Comparison of ENCODE assay signal across 9 cellular contexts in the genomic region with DNA sequence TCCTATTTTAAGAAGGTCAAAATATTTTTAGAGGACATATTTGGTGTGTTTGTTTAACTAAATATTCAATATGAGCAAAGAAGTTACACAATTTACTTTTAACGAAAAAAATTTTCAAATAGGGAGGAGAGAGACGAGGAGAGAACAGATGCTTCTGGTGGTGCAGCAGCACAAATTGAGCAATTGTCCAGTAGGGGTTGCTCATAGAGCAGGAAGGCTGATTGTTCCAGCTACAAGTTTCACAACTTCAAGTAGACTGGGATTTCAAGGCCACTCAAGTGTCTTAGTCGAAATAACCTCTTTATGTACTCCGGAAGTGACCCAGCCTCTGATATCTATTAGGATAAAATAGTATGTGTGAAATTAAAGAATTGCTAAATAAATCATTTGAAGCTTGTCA.
DNase-seq lines count a peak whose midpoint lies in the region; ATAC-seq and TF ChIP-seq lines count a peak whose summit lies in the region.
"Had no signal": no experiment of that assay in that cellular context is flagged by ENCODE, and none has a peak within 500 bp of the region (broad histone marks: within the 10 kb centered on the region; RNA-seq: fewer than 3 reads in every experiment).

No MANE protein-coding gene starts in this region.

- H3K27me3 ChIP-seq in heart left ventricle (no peaks in the 10 kb centered on the region), tibial nerve (no peaks in the 10 kb centered on the region)

- TF ChIP-seq POLR2A in heart left ventricle (IDR thresholded peaks at IDR 0.05) (no peak), tibial nerve (IDR thresholded peaks at IDR 0.05) (no peak)

- H3K4me3 ChIP-seq in heart left ventricle = no peak overlapping the region
- H3K4me3 ChIP-seq in tibial nerve = no peak overlapping the region

- H3K27me3 Mint-ChIP-seq in natural killer cell treated with Interleukin-12 subunit alpha and Interleukin-12 subunit beta and Interleukin-15 and Interleukin-18, amount 100 ng/mL, for 72 hours = no peaks in the 10 kb centered on the region
- H3K27me3 Mint-ChIP-seq in effector memory CD8-positive, alpha-beta T cell = no peaks in the 10 kb centered on the region
- H3K27me3 Mint-ChIP-seq: activated B cell treated with CpG ODN at 0.5 μM for 24 hours had no signal

- H3K36me3 Mint-ChIP-seq in natural killer cell treated with Interleukin-12 subunit alpha and Interleukin-12 subunit beta and Interleukin-15 and Interleukin-18, amount 100 ng/mL, for 72 hours = no peaks in the 10 kb centered on the region
- no peaks in the 10 kb centered on the region for H3K36me3 Mint-ChIP-seq in effector memory CD8-positive, alpha-beta T cell (ENCODE audit: insufficient read depth)

- DNase-seq in NCI-H82 (lab: John Stamatoyannopoulos, UW) (peak; percentile 47), NCI-H82 treated with DMSO at 0.1 percent for 48 hours (lab: John Stamatoyannopoulos, UW; ENCODE audit: unreplicated experiment) (no peak), heart left ventricle (no peak), tibial nerve (ENCODE audit: low spot score in 2 of 2) (peak in 1 of 2 donors; percentile 47)
- no peak for DNase-seq in natural killer cell treated with Interleukin-12 subunit alpha and Interleukin-12 subunit beta and Interleukin-15 and Interleukin-18, amount 100 ng/mL, for 72 hours (ENCODE audit: low spot score)
- DNase-seq in central memory CD4-positive, alpha-beta T cell = no peak
- no peak for DNase-seq in effector memory CD8-positive, alpha-beta T cell
- DNase-seq: activated B cell treated with CpG ODN at 0.5 μM for 24 hours had no signal

- ATAC-seq in SK-N-SH treated with all-trans-retinoic acid at 6 μM for 48 hours (peak; percentile 92), heart left ventricle (peak in 2 of 4 donors; percentile 82 to 83)
- ATAC-seq in natural killer cell treated with Interleukin-12 subunit alpha and Interleukin-12 subunit beta and Interleukin-15 and Interleukin-18, amount 100 ng/mL, for 72 hours = no peak
- ATAC-seq in effector memory CD8-positive, alpha-beta T cell (replicated peaks) = no peak

- H3K36me3 ChIP-seq in heart left ventricle = no peaks in the 10 kb centered on the region
- no peaks in the 10 kb centered on the region for H3K36me3 ChIP-seq in tibial nerve

- H3K4me1 ChIP-seq in heart left ventricle (peaks cover 0 to 2% (median 0%) of the 10 kb centered on the region in 12 donors), tibial nerve (no peaks in the 10 kb centered on the region)

- H3K27ac Mint-ChIP-seq in natural killer cell treated with Interleukin-12 subunit alpha and Interleukin-12 subunit beta and Interleukin-15 and Interleukin-18, amount 100 ng/mL, for 72 hours = no peak overlapping the region
- no peak overlapping the region for H3K27ac Mint-ChIP-seq in effector memory CD8-positive, alpha-beta T cell
- H3K27ac Mint-ChIP-seq: activated B cell treated with CpG ODN at 0.5 μM for 24 hours had no signal

- no peaks in the 10 kb centered on the region for H3K9me3 Mint-ChIP-seq in natural killer cell treated with Interleukin-12 subunit alpha and Interleukin-12 subunit beta and Interleukin-15 and Interleukin-18, amount 100 ng/mL, for 72 hours
- no peaks in the 10 kb centered on the region for H3K9me3 Mint-ChIP-seq in effector memory CD8-positive, alpha-beta T cell
- H3K9me3 Mint-ChIP-seq: activated B cell treated with CpG ODN at 0.5 μM for 24 hours had no signal

- peak in 11 of 12 donors; percentile 16 to 66 (median 49) for TF ChIP-seq CTCF in heart left ventricle (IDR thresholded peaks at IDR 0.05)
- peak; percentile 16 to 44 (median 30) for TF ChIP-seq CTCF in tibial nerve (IDR thresholded peaks at IDR 0.05)

- WGBS in heart left ventricle, 4 donors = 50 to 62% (median 51%) methylated on average over 4 of the region's 4 CpGs
- WGBS in tibial nerve, 2 donors = 26 to 44% methylated on average over 4 of the region's 4 CpGs

- no peak overlapping the region for H3K4me3 Mint-ChIP-seq in natural killer cell treated with Interleukin-12 subunit alpha and Interleukin-12 subunit beta and Interleukin-15 and Interleukin-18, amount 100 ng/mL, for 72 hours
- H3K4me3 Mint-ChIP-seq in effector memory CD8-positive, alpha-beta T cell = no peak overlapping the region
- H3K4me3 Mint-ChIP-seq: activated B cell treated with CpG ODN at 0.5 μM for 24 hours had no signal

- TF ChIP-seq EP300 in tibial nerve (IDR thresholded peaks at IDR 0.05) = peak in 1 of 2 donors; percentile 52

- H3K9me3 ChIP-seq in heart left ventricle (no peaks in the 10 kb centered on the region), tibial nerve (no peaks in the 10 kb centered on the region)

- intact Hi-C loops in heart left ventricle (cut with DNase I) = loop anchor here in 1 of 10 donors (10.0 kb wide), 1 partner anchor 361 kb away; no protein-coding TSS in a partner anchor

- H3K4me1 Mint-ChIP-seq in natural killer cell treated with Interleukin-12 subunit alpha and Interleukin-12 subunit beta and Interleukin-15 and Interleukin-18, amount 100 ng/mL, for 72 hours (ENCODE audit: low read depth in 2 of 2) = no peaks in the 10 kb centered on the region
- no peaks in the 10 kb centered on the region for H3K4me1 Mint-ChIP-seq in effector memory CD8-positive, alpha-beta T cell (ENCODE audit: low read depth in 2 of 2)
- H3K4me1 Mint-ChIP-seq: activated B cell treated with CpG ODN at 0.5 μM for 24 hours had no signal

- H3K27ac ChIP-seq in heart left ventricle (no peak overlapping the region), tibial nerve (no peak overlapping the region)

TF ChIP-seq in SK-N-SH treated with all-trans-retinoic acid at 6 μM for 48 hours, 23 proteins besides CTCF, POLR2A, EP300 and RAD21:
- TF ChIP-seq ZNF70 (CRISPR knock-in tag; IDR thresholded peaks at IDR 0.05) (0 out of 2 replicates have a peak, but pooled peaks have one; percentile 12), PPARA (CRISPR knock-in tag; IDR thresholded peaks at IDR 0.05; ENCODE audit: borderline replicate concordance) (no peak), ZFP3 (CRISPR knock-in tag; IDR thresholded peaks at IDR 0.05) (0 out of 2 replicates have a peak, but pooled peaks have one; percentile 30), TSHZ2 (CRISPR knock-in tag; IDR thresholded peaks at IDR 0.05) (0 out of 2 replicates have a peak, but pooled peaks have one; percentile 25), SNAI2 (CRISPR knock-in tag; IDR thresholded peaks at IDR 0.05) (no peak), CSRNP3 (CRISPR knock-in tag; IDR thresholded peaks at IDR 0.05) (no peak)
- TF ChIP-seq, protein P1, sequence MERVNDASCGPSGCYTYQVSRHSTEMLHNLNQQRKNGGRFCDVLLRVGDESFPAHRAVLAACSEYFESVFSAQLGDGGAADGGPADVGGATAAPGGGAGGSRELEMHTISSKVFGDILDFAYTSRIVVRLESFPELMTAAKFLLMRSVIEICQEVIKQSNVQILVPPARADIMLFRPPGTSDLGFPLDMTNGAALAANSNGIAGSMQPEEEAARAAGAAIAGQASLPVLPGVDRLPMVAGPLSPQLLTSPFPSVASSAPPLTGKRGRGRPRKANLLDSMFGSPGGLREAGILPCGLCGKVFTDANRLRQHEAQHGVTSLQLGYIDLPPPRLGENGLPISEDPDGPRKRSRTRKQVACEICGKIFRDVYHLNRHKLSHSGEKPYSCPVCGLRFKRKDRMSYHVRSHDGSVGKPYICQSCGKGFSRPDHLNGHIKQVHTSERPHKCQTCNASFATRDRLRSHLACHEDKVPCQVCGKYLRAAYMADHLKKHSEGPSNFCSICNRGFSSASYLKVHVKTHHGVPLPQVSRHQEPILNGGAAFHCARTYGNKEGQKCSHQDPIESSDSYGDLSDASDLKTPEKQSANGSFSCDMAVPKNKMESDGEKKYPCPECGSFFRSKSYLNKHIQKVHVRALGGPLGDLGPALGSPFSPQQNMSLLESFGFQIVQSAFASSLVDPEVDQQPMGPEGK (CRISPR knock-in tag; IDR thresholded peaks at IDR 0.05; ENCODE audit: borderline replicate concordance) = no peak
